In genomic region chr2:85617723-85618122, GRCh38 we compare ENCODE assay signal across 4 cellular contexts. TPM values are rescaled to one million over a fixed set of nuclear protein-coding genes. Genes with fewer than 3 reads are reported as not detected.
DNase-seq lines count a peak whose midpoint lies in the region; ATAC-seq and TF ChIP-seq lines count a peak whose summit lies in the region.
"Not testable (repeated sequence)": the region's sequence is repeated elsewhere in the genome, so short reads cannot be mapped to it uniquely, and the experiment has no call there.

No MANE protein-coding gene starts in this region.

- not testable (repeated sequence) for H3K9me3 Mint-ChIP-seq in activated T-cell treated with anti-CD3 and anti-CD28 coated beads, Interleukin-2, amount 50 U/mL, for 24 hours

- not testable (repeated sequence) for TF ChIP-seq CTCF in IMR-90 (conservative IDR thresholded peaks at IDR 0.05; ENCODE audit: low read depth, low read length)

- not testable (repeated sequence) for TF ChIP-seq POLR2A in IMR-90 (IDR thresholded peaks at IDR 0.05; ENCODE audit: low read depth, low read length)

- ATAC-seq in IMR-90 (ENCODE audit: low read depth), result not testable (repeated sequence)

- H3K18ac ChIP-seq in IMR-90 (ENCODE audit: low read depth, low read length), result not testable (repeated sequence)

- not testable (repeated sequence) for H3K14ac ChIP-seq in IMR-90 (replicated peaks; ENCODE audit: low read depth, low read length)

- in situ Hi-C loops in IMR-90 (cut with MboI; ENCODE audit: low sequenced_read_pairs), result not testable (repeated sequence)

- not testable (repeated sequence) for H4K91ac ChIP-seq in IMR-90 (ENCODE audit: insufficient read depth, low read depth, low read length)

- CTCF ChIA-PET in IMR-90 (lab: Yijun Ruan, JAX), result not testable (repeated sequence)

- BruUV-seq in IMR-90 (replicated peaks; lab: Mats Ljungman, UMichigan), result TSS peak; percentile 43

- POLR2A ChIA-PET in IMR-90 (lab: Charles Lee; ENCODE audit: unreplicated experiment), result interaction anchor here (0.6 kb wide), 1 partner anchor 189 kb away, joined by 13 read pairs; no protein-coding TSS in a partner anchor

- H3K36me3 ChIP-seq in IMR-90 (ENCODE audit: control insufficient read depth, insufficient read depth, low read length) (peaks cover 15% of the 10 kb centered on the region), subcutaneous abdominal adipose tissue (ENCODE audit: control insufficient read depth in 5 of 5, insufficient read depth in 5 of 5, low read length in 5 of 5) (peaks cover 18 to 34% (median 23%) of the 10 kb centered on the region in 5 donors)
- H3K36me3 ChIP-seq in iPS-15b (ENCODE audit: control insufficient read depth, insufficient read depth, low read length), result not testable (repeated sequence)

- H3K9me3 ChIP-seq in IMR-90 (ENCODE audit: control insufficient read depth, insufficient read depth, low read length); iPS-15b (ENCODE audit: control insufficient read depth, insufficient read depth, low read length); subcutaneous abdominal adipose tissue (ENCODE audit: control insufficient read depth in 5 of 5, low read length in 5 of 5): not testable (repeated sequence)

- H3K4ac ChIP-seq in IMR-90 (ENCODE audit: low read depth, low read length), result not testable (repeated sequence)

- not testable (repeated sequence) for H2AK9ac ChIP-seq in IMR-90 (replicated peaks; ENCODE audit: low read depth, low read length, poor library complexity)

- not testable (repeated sequence) for H2AK5ac ChIP-seq in IMR-90 (ENCODE audit: low read depth, low read length)

- H3K27me3 Mint-ChIP-seq in activated T-cell treated with anti-CD3 and anti-CD28 coated beads, Interleukin-2, amount 50 U/mL, for 24 hours, result not testable (repeated sequence)

- peaks cover 12% of the 10 kb centered on the region; the same call in 1 of the 2 replicates for H4K20me1 ChIP-seq in IMR-90 (ENCODE audit: insufficient read depth, low read length)

- H3K36me3 Mint-ChIP-seq in activated T-cell treated with anti-CD3 and anti-CD28 coated beads, Interleukin-2, amount 50 U/mL, for 24 hours (ENCODE audit: low read depth), result peaks cover 57% of the 10 kb centered on the region

- not testable (repeated sequence) for DNase-seq in IMR-90; activated T-cell treated with anti-CD3 and anti-CD28 coated beads, Interleukin-2, amount 50 U/mL, for 24 hours

- not testable (repeated sequence) for H2AFZ ChIP-seq in IMR-90 (replicated peaks; ENCODE audit: low read length, poor library complexity)

- H3K79me1 ChIP-seq in IMR-90 (ENCODE audit: low read depth in 1 of 2, low read length in 2 of 2), result peaks cover 14 to 20% of the 10 kb centered on the region in 2 experiments

- H3K27ac ChIP-seq in IMR-90 (ENCODE audit: insufficient read depth, low read length); subcutaneous abdominal adipose tissue (ENCODE audit: low read depth, low read length): not testable (repeated sequence)

- intact Hi-C loops in IMR-90 (cut with micrococcal nuclease), result loop anchor here (2.0 kb wide), 1 partner anchor 197 kb away; no protein-coding TSS in a partner anchor

- not testable (repeated sequence) for H3K4me1 ChIP-seq in IMR-90 (ENCODE audit: control insufficient read depth, insufficient read depth, low read length); iPS-15b (ENCODE audit: control insufficient read depth, insufficient read depth, low read length)
- peaks cover 6 to 23% (median 17%) of the 10 kb centered on the region in 5 donors for H3K4me1 ChIP-seq in subcutaneous abdominal adipose tissue (ENCODE audit: control insufficient read depth in 5 of 5, insufficient read depth in 5 of 5, low read length in 5 of 5)

- dilution Hi-C loops in IMR-90 (cut with HindIII; ENCODE audit: low sequenced_read_pairs, unreplicated experiment), result not testable (repeated sequence)

- H2BK5ac ChIP-seq in IMR-90 (ENCODE audit: low read depth, low read length, poor library complexity, severe bottlenecking), result not testable (repeated sequence)

- not testable (repeated sequence) for H3K9ac ChIP-seq in IMR-90 (ENCODE audit: low read depth, low read length); iPS-15b (ENCODE audit: low read depth, low read length)
- peak overlapping the region in 3 of 5 donors; percentile 19 to 84 (median 41) for H3K9ac ChIP-seq in subcutaneous abdominal adipose tissue (ENCODE audit: low read length in 5 of 5)

- H3K9me1 ChIP-seq in IMR-90 (ENCODE audit: insufficient read depth, low read length), result not testable (repeated sequence)

- H2BK15ac ChIP-seq in IMR-90 (ENCODE audit: low read depth, low read length), result not testable (repeated sequence)

- peak overlapping the region; percentile 98 for H3K4me3 Mint-ChIP-seq in activated T-cell treated with anti-CD3 and anti-CD28 coated beads, Interleukin-2, amount 50 U/mL, for 24 hours

- not testable (repeated sequence) for H3K4me3 ChIP-seq in IMR-90 (ENCODE audit: insufficient read depth, low read depth, low read length)
- H3K4me3 ChIP-seq in iPS-15b (ENCODE audit: low read depth, low read length), result peak overlapping the region; percentile 79
- peak overlapping the region in 2 of 5 donors; percentile 81 to 90 for H3K4me3 ChIP-seq in subcutaneous abdominal adipose tissue (ENCODE audit: low read depth in 1 of 5, low read length in 5 of 5)

- TF ChIP-seq RAD21 in IMR-90 (IDR thresholded peaks at IDR 0.05; ENCODE audit: low read length), result not testable (repeated sequence)

- H3K27ac Mint-ChIP-seq in activated T-cell treated with anti-CD3 and anti-CD28 coated beads, Interleukin-2, amount 50 U/mL, for 24 hours, result peak overlapping the region; percentile 99

- H3K56ac ChIP-seq in IMR-90 (ENCODE audit: extremely low read depth, insufficient read depth, low read length), result not testable (repeated sequence)

- H4K8ac ChIP-seq in IMR-90 (ENCODE audit: low read depth in 2 of 2, low read length in 2 of 2), result not testable (repeated sequence)

- not testable (repeated sequence) for H2BK20ac ChIP-seq in IMR-90 (ENCODE audit: low read depth, low read length)

- H3K27me3 ChIP-seq in IMR-90 (ENCODE audit: control insufficient read depth, insufficient read depth, low read length); iPS-15b (ENCODE audit: control insufficient read depth, insufficient read depth, low read length); subcutaneous abdominal adipose tissue (ENCODE audit: control insufficient read depth in 5 of 5, insufficient read depth in 4 of 5, low read length in 5 of 5): not testable (repeated sequence)

- 88% methylated on average over 1 of the region's 5 CpGs; no CpG with 5 or more reads in 1 of the 2 experiments for WGBS in IMR-90 (ENCODE audit: extremely low coverage in 2 of 2, insufficient read length in 1 of 2), 2 experiments

- H4K5ac ChIP-seq in IMR-90 (ENCODE audit: low read depth, low read length), result not testable (repeated sequence)

- H3K4me1 Mint-ChIP-seq in activated T-cell treated with anti-CD3 and anti-CD28 coated beads, Interleukin-2, amount 50 U/mL, for 24 hours (ENCODE audit: low read depth), result peaks cover 36% of the 10 kb centered on the region

- not testable (repeated sequence) for H2BK120ac ChIP-seq in IMR-90 (ENCODE audit: low read depth, low read length)

- H3K23ac ChIP-seq in IMR-90 (ENCODE audit: low read depth, low read length), result not testable (repeated sequence)

- H3K4me2 ChIP-seq in IMR-90 (ENCODE audit: low read depth, low read length), result peak overlapping the region; percentile 89; the same call in 1 of the 2 replicates

RNA-seq across cellular contexts. Expression of gene USP39, which starts 1.7 kb away (rescaled TPM):
- 48.0 and 71.7 TPM in 2 replicates for total RNA-seq in IMR-90 (2012; rRNA removed)
- 39.4 and 40.5 TPM in 2 replicates for polyA plus RNA-seq in IMR-90 (2012; rRNA removed)
- 33.7 and 130 TPM in 2 replicates for polyA plus RNA-seq in IMR-90 (2012; cell fraction: cytosol; rRNA removed)
- polyA plus RNA-seq in IMR-90 (2012; cell fraction: nucleus; rRNA removed; ENCODE audit: low replicate concordance), result 40.8 and 58.0 TPM in 2 replicates

RNA-seq across cellular contexts. Expression of gene C2orf68, which starts 5.9 kb away (rescaled TPM):
- total RNA-seq in IMR-90 (2012; rRNA removed), result 5.8 and 6.8 TPM in 2 replicates
- 6.7 and 10.1 TPM in 2 replicates for polyA plus RNA-seq in IMR-90 (2012; rRNA removed)
- 2.2 and 3.1 TPM in 2 replicates for polyA plus RNA-seq in IMR-90 (2012; cell fraction: cytosol; rRNA removed)
- polyA plus RNA-seq in IMR-90 (2012; cell fraction: nucleus; rRNA removed; ENCODE audit: low replicate concordance), result 7.7 and 18.6 TPM in 2 replicates

RNA-seq across cellular contexts. Expression of gene TMEM150A, which starts 15.2 kb away (rescaled TPM):
- total RNA-seq in IMR-90 (2012; rRNA removed), result 4.7 and 4.8 TPM in 2 replicates
- 16.3 and 19.1 TPM in 2 replicates for polyA plus RNA-seq in IMR-90 (2012; rRNA removed)
- polyA plus RNA-seq in IMR-90 (2012; cell fraction: cytosol; rRNA removed), result 15.8 and 27.0 TPM in 2 replicates
- 30.8 and 68.9 TPM in 2 replicates for polyA plus RNA-seq in IMR-90 (2012; cell fraction: nucleus; rRNA removed; ENCODE audit: low replicate concordance)

RNA-seq across cellular contexts. Expression of gene RNF181, which starts 22.2 kb away (rescaled TPM):
- total RNA-seq in IMR-90 (2012; rRNA removed), result 326 and 498 TPM in 2 replicates
- polyA plus RNA-seq in IMR-90 (2012; rRNA removed), result 438 and 481 TPM in 2 replicates
- 538 and 709 TPM in 2 replicates for polyA plus RNA-seq in IMR-90 (2012; cell fraction: cytosol; rRNA removed)
- 203 and 232 TPM in 2 replicates for polyA plus RNA-seq in IMR-90 (2012; cell fraction: nucleus; rRNA removed; ENCODE audit: low replicate concordance)

RNA-seq across cellular contexts. Expression of gene VAMP5, which starts 33.5 kb away (rescaled TPM):
- 13.8 and 27.8 TPM in 2 replicates for total RNA-seq in IMR-90 (2012; rRNA removed)
- 103 and 121 TPM in 2 replicates for polyA plus RNA-seq in IMR-90 (2012; rRNA removed)
- polyA plus RNA-seq in IMR-90 (2012; cell fraction: cytosol; rRNA removed), result 209 and 319 TPM in 2 replicates
- polyA plus RNA-seq in IMR-90 (2012; cell fraction: nucleus; rRNA removed; ENCODE audit: low replicate concordance), result 51.1 and 83.2 TPM in 2 replicates
